In genomic region chr15:41231536-41231935, GRCh38 we compare ENCODE assay signal across 8 cellular contexts. TPM values are rescaled to one million over a fixed set of nuclear protein-coding genes. Genes with fewer than 3 reads are reported as not detected.
DNase-seq lines count a peak whose midpoint lies in the region; ATAC-seq and TF ChIP-seq lines count a peak whose summit lies in the region.

No MANE protein-coding gene starts in this region.

- no peak for TF ChIP-seq EP300 in transverse colon (IDR thresholded peaks at IDR 0.05; ENCODE audit: low read depth)

- peak overlapping the region; percentile 89 for H3K4me3 Mint-ChIP-seq in activated T-cell treated with anti-CD3 and anti-CD28 coated beads, Interleukin-2, amount 50 U/mL, for 4 hours

- H3K4me1 ChIP-seq in breast epithelium (no peaks in the 10 kb centered on the region), lower lobe of right lung (peaks cover 34% of the 10 kb centered on the region), transverse colon (peaks cover 4 to 45% (median 18%) of the 10 kb centered on the region in 4 donors)

- H3K27me3 Mint-ChIP-seq in activated T-cell treated with anti-CD3 and anti-CD28 coated beads, Interleukin-2, amount 50 U/mL, for 4 hours (ENCODE audit: low read depth) = no peaks in the 10 kb centered on the region

- no peak for TF ChIP-seq POLR2A in breast epithelium (IDR thresholded peaks at IDR 0.05)
- TF ChIP-seq POLR2A in transverse colon (IDR thresholded peaks at IDR 0.05) = no peak

- H3K4me3 ChIP-seq in breast epithelium = peak overlapping the region; percentile 67 to 96 (median 73)
- H3K4me3 ChIP-seq in lower lobe of right lung = peak overlapping the region; percentile 76
- H3K4me3 ChIP-seq in transverse colon = peak overlapping the region; percentile 79 to 99 (median 84)

- H3K27ac ChIP-seq in breast epithelium = peak overlapping the region; percentile 95 to 96
- H3K27ac ChIP-seq in lower lobe of right lung = peak overlapping the region; percentile 90
- peak overlapping the region; percentile 94 to 99 (median 96) for H3K27ac ChIP-seq in transverse colon

- H3K27me3 ChIP-seq in breast epithelium (no peaks in the 10 kb centered on the region), lower lobe of right lung (ENCODE audit: low read depth) (no peaks in the 10 kb centered on the region), transverse colon (no peaks in the 10 kb centered on the region)

- intact Hi-C loops in breast epithelium (cut with DNase I; ENCODE audit: low total_unique reads) (no loop called here), lower lobe of right lung (cut with DNase I) (no loop called here), transverse colon (cut with DNase I; ENCODE audit: low total_unique reads) (loop anchor here (2.0 kb wide), 1 partner anchor 115 kb away; the partner anchor contains the start of gene INO80)

- ATAC-seq in activated T-cell treated with anti-CD3 and anti-CD28 coated beads, Interleukin-2, amount 50 U/mL, for 4 hours = no peak
- no peak for ATAC-seq in lower lobe of right lung
- no peak for ATAC-seq in HG03439 (IDR thresholded peaks at IDR 0.05; ENCODE audit: unreplicated experiment)
- no peak for ATAC-seq in GM21786 (IDR thresholded peaks at IDR 0.05; ENCODE audit: unreplicated experiment)
- no peak for ATAC-seq in GM21619 (IDR thresholded peaks at IDR 0.05; ENCODE audit: unreplicated experiment)

- 0% methylated on average over 12 of the region's 12 CpGs; no CpG with 5 or more reads in 1 of the 2 donors for WGBS in transverse colon (ENCODE audit: low coverage in 1 of 2), 2 donors

- no peaks in the 10 kb centered on the region for H3K9me3 Mint-ChIP-seq in activated T-cell treated with anti-CD3 and anti-CD28 coated beads, Interleukin-2, amount 50 U/mL, for 4 hours

- in situ Hi-C loops in transverse colon (cut with MboI; ENCODE audit: low pct_ligation_motif_present in 1 of 4, low pct_unique_long_range_greater_than_20kb in 1 of 4, low sequenced_read_pairs in 3 of 4) = no loop called here

- TF ChIP-seq CTCF in breast epithelium (IDR thresholded peaks at IDR 0.05) (no peak), lower lobe of right lung (IDR thresholded peaks at IDR 0.05) (no peak), transverse colon (IDR thresholded peaks at IDR 0.05) (no peak)

- H3K4me1 Mint-ChIP-seq in activated T-cell treated with anti-CD3 and anti-CD28 coated beads, Interleukin-2, amount 50 U/mL, for 4 hours (ENCODE audit: low read depth) = peaks cover 29% of the 10 kb centered on the region

- no peaks in the 10 kb centered on the region for H3K36me3 ChIP-seq in breast epithelium
- H3K36me3 ChIP-seq in lower lobe of right lung = no peaks in the 10 kb centered on the region
- H3K36me3 ChIP-seq in transverse colon = no peaks in the 10 kb centered on the region

- no peaks in the 10 kb centered on the region for H3K36me3 Mint-ChIP-seq in activated T-cell treated with anti-CD3 and anti-CD28 coated beads, Interleukin-2, amount 50 U/mL, for 4 hours (ENCODE audit: insufficient read depth)

- no peak for DNase-seq in activated T-cell treated with anti-CD3 and anti-CD28 coated beads, Interleukin-2, amount 50 U/mL, for 4 hours
- DNase-seq in activated T-cell treated with anti-CD3 and anti-CD28 coated beads for 4 hours = no peak
- DNase-seq in breast epithelium (ENCODE audit: low spot score in 2 of 2) = no peak
- no peak for DNase-seq in lower lobe of right lung
- no peak for DNase-seq in transverse colon

- H3K9me3 ChIP-seq in breast epithelium (no peaks in the 10 kb centered on the region), lower lobe of right lung (no peaks in the 10 kb centered on the region), transverse colon (no peaks in the 10 kb centered on the region)

RNA-seq across cellular contexts. Expression of gene CHP1, which starts 0.5 kb away (rescaled TPM):
- total RNA-seq in activated T-cell treated with anti-CD3 and anti-CD28 coated beads, Interleukin-2, amount 50 U/mL, for 4 hours = 10 to 100 TPM; 43.2 to 53.3 (median 46.7) TPM
- total RNA-seq in breast epithelium (100 to 1,000 TPM; 107 to 290 (median 120) TPM), lower lobe of right lung (159 TPM), transverse colon (100 to 1,000 TPM; 321 to 818 (median 572) TPM)

RNA-seq across cellular contexts. Expression of gene EXD1, which starts 1.0 kb away (rescaled TPM):
- not detected for total RNA-seq in activated T-cell treated with anti-CD3 and anti-CD28 coated beads, Interleukin-2, amount 50 U/mL, for 4 hours
- total RNA-seq in breast epithelium = not detected
- not detected for total RNA-seq in lower lobe of right lung
- not detected for total RNA-seq in transverse colon
